8 cellular contexts compared by ENCODE assay signal in the genomic region with DNA sequence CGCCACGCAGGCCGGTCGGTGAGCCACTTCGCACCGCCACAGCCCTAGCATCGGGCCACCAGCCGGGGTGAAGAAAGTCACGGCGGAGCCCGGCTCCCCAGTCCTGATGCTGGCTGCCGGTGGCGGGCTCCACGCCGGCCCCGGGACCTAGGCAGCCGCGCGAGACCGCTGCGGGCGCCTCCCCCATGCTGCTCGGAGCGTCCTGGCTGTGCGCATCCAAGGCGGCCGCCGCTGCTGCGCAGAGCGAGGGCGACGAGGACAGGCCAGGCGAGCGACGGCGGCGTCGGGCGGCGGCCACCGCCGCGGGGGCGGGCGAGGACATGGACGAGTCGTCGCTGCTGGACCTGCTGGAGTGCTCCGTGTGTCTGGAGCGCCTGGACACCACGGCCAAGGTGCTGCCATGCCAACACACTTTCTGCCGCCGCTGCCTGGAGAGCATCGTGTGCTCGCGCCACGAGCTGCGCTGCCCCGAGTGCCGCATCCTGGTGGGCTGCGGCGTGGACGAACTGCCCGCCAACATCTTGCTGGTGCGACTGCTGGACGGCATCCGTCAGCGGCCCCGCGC. TPM values are rescaled to one million over a fixed set of nuclear protein-coding genes. Genes with fewer than 3 reads are reported as not detected.
DNase-seq lines count a peak whose midpoint lies in the region; ATAC-seq and TF ChIP-seq lines count a peak whose summit lies in the region.

No MANE protein-coding gene starts in this region.

- no peak for TF ChIP-seq POLR2A in heart left ventricle (IDR thresholded peaks at IDR 0.05)

- in situ Hi-C loops in G401 (cut with HindIII; ENCODE audit: low sequenced_read_pairs) = no loop called here

- H3K9ac ChIP-seq in parathyroid adenoma = no peak overlapping the region

- DNase-seq in EL (peak; percentile 42), heart left ventricle (peak; percentile 33 to 74 (median 42)), G401 (ENCODE audit: low spot score) (no peak)
- DNase-seq in activated T-cell treated with anti-CD3 and anti-CD28 coated beads, Interleukin-2, amount 50 U/mL, for 48 hours = peak; percentile 60 to 63

- H3K9me3 ChIP-seq in heart left ventricle (no peaks in the 10 kb centered on the region), parathyroid adenoma (ENCODE audit: control insufficient read depth, low read length) (no peaks in the 10 kb centered on the region)

- H3K36me3 ChIP-seq in heart left ventricle = no peaks in the 10 kb centered on the region
- H3K36me3 ChIP-seq in parathyroid adenoma (ENCODE audit: control insufficient read depth, insufficient read depth, low read length) = no peaks in the 10 kb centered on the region

- ATAC-seq in HG03175 (IDR thresholded peaks at IDR 0.05; ENCODE audit: unreplicated experiment) = peak; percentile 27
- peak in 3 of 4 donors; percentile 28 to 73 (median 57) for ATAC-seq in heart left ventricle
- ATAC-seq in GM21390 (IDR thresholded peaks at IDR 0.05; ENCODE audit: unreplicated experiment) = no peak
- no peak for ATAC-seq in HG02938 (IDR thresholded peaks at IDR 0.05; ENCODE audit: unreplicated experiment)

- H3K4me3 ChIP-seq in heart left ventricle = peak overlapping the region; percentile 64 to 80 (median 73)
- H3K4me3 ChIP-seq in parathyroid adenoma (ENCODE audit: low read depth, low read length) = peak overlapping the region; percentile 47

- H3K27ac ChIP-seq in heart left ventricle = peak overlapping the region in 11 of 12 donors; percentile 55 to 86 (median 78)
- no peak overlapping the region for H3K27ac ChIP-seq in parathyroid adenoma

- H3K4me1 ChIP-seq in heart left ventricle (peaks cover 0 to 35% (median 18%) of the 10 kb centered on the region in 12 donors), parathyroid adenoma (no peaks in the 10 kb centered on the region)

- no peaks in the 10 kb centered on the region for H3K79me2 ChIP-seq in parathyroid adenoma

- intact Hi-C loops in heart left ventricle (cut with DNase I) = loop anchor here in 8 of 10 donors (2.0 to 10.0 kb wide), 14 partner anchors 33 to 483 kb away; a partner anchor contains a TSS

- peak overlapping the region; percentile 84 for H3K4me2 ChIP-seq in parathyroid adenoma (ENCODE audit: low read length)

- H3K27me3 ChIP-seq in heart left ventricle (peaks cover 0 to 15% (median 0%) of the 10 kb centered on the region in 9 donors), parathyroid adenoma (ENCODE audit: control insufficient read depth, insufficient read depth, low read length) (no peaks in the 10 kb centered on the region)

- peak overlapping the region; percentile 77 for H2AFZ ChIP-seq in parathyroid adenoma

- TF ChIP-seq CTCF in heart left ventricle (IDR thresholded peaks at IDR 0.05) (no peak), parathyroid adenoma (IDR thresholded peaks at IDR 0.05) (no peak)

- WGBS in heart left ventricle, 4 donors = 1% methylated on average over 70 of the region's 70 CpGs; no CpG with 5 or more reads in 2 of the 4 donors

RNA-seq across cellular contexts. Expression of a gene that starts 0.4 kb away (rescaled TPM):
- 10 to 100 TPM in 4 of 9 donors, 1 to 10 TPM in 5; 5.3 to 13.3 (median 7.9) TPM for total RNA-seq in heart left ventricle
- polyA plus RNA-seq in heart left ventricle = 10 to 100 TPM in 1 of 2 donors, 1 to 10 TPM in 1; 5.2 to 15.7 TPM
- total RNA-seq in G401 (2014; rRNA removed; shearing (Covaris generic)) = not detected in 2 replicates

Comparison
In these comparisons a context has a peak if more than half of its experiments do, and no peak if none do; other contexts are left out.
1. ATAC-seq: peak in HG03175 (single experiment) and heart left ventricle (3 of 4); none in GM21390 (single experiment) and HG02938 (single experiment).